In genomic region chr17:81317992-81318391, GRCh38 we compare ENCODE assay signal across 16 cellular contexts.
"Had no signal": no experiment of that assay in that cellular context is flagged by ENCODE, and none has a peak within 500 bp of the region (broad histone marks: within the 10 kb centered on the region; RNA-seq: fewer than 3 reads in every experiment).

No MANE protein-coding gene starts in this region.

- H3K4me1 ChIP-seq: prostate gland had no signal

- H3K27ac Mint-ChIP-seq: naive thymus-derived CD4-positive, alpha-beta T cell; stimulated activated naive CD8-positive, alpha-beta T cell treated with anti-CD3 and anti-CD28 coated beads, Interleukin-15, amount 100 ng/mL, for 72 hours had no signal

- H3K27ac ChIP-seq: prostate gland, upper lobe of left lung had no signal

- H3K36me3 ChIP-seq: prostate gland, upper lobe of left lung had no signal

- H3K4me1 Mint-ChIP-seq: naive thymus-derived CD4-positive, alpha-beta T cell; stimulated activated naive CD8-positive, alpha-beta T cell treated with anti-CD3 and anti-CD28 coated beads, Interleukin-15, amount 100 ng/mL, for 72 hours had no signal

- H3K9me3 ChIP-seq: prostate gland, upper lobe of left lung had no signal

- H3K9me3 Mint-ChIP-seq: stimulated activated naive CD8-positive, alpha-beta T cell treated with anti-CD3 and anti-CD28 coated beads, Interleukin-15, amount 100 ng/mL, for 72 hours had no signal

- H3K4me3 Mint-ChIP-seq: naive thymus-derived CD4-positive, alpha-beta T cell; stimulated activated naive CD8-positive, alpha-beta T cell treated with anti-CD3 and anti-CD28 coated beads, Interleukin-15, amount 100 ng/mL, for 72 hours had no signal

- ATAC-seq: naive thymus-derived CD4-positive, alpha-beta T cell; sciatic nerve; stimulated activated naive CD8-positive, alpha-beta T cell treated with anti-CD3 and anti-CD28 coated beads, Interleukin-15, amount 100 ng/mL, for 72 hours had no signal

- H3K36me3 Mint-ChIP-seq: naive thymus-derived CD4-positive, alpha-beta T cell had no signal

- DNase-seq: activated CD4-positive, alpha-beta T cell treated with anti-CD3 and anti-CD28 coated beads, Interleukin-2, amount 50 U/mL, for 1 hour; activated CD8-positive, alpha-beta memory T cell treated with anti-CD3 and anti-CD28 coated beads for 24 hours; activated gamma-delta T cell treated with Interleukin-2 at 50 U/mL for 16 hours; anterior cingulate cortex; cortex of kidney; effector CD4-positive, alpha-beta T cell; foreskin melanocyte; head of caudate nucleus; islet precursor cell; mammary epithelial cell; naive thymus-derived CD4-positive, alpha-beta T cell; stimulated activated naive CD8-positive, alpha-beta T cell treated with anti-CD3 and anti-CD28 coated beads, Interleukin-15, amount 100 ng/mL, for 72 hours; SW 1271 had no signal

- H3K27me3 ChIP-seq: upper lobe of left lung had no signal

- H3K4me3 ChIP-seq: prostate gland, upper lobe of left lung had no signal
